In the genomic region with DNA sequence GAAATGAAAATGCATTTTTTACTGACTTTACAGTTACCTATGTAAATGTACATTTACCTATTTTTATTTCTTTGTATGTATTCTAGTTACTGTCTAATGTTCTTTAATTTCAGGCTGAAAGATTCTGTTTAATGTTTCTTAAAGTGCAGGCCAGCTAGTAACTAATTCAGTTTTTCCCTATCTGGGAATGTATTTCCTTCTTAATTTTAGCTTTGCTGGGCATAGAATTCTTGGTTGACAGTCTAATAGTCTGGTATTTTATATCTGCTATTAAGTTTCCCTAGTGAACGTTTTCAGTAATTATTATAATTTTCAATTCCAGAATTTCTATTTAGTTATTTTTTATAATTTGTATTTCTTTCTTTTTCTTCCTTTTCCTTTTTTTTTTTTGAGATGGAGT, we compare ENCODE assay signal across 1 cellular context.
TF ChIP-seq lines count a peak whose summit lies in the region.

No MANE protein-coding gene starts in this region.

TF ChIP-seq in HepG2, 621 proteins besides CTCF, POLR2A, EP300 and RAD21:
- TF ChIP-seq, protein P1, sequence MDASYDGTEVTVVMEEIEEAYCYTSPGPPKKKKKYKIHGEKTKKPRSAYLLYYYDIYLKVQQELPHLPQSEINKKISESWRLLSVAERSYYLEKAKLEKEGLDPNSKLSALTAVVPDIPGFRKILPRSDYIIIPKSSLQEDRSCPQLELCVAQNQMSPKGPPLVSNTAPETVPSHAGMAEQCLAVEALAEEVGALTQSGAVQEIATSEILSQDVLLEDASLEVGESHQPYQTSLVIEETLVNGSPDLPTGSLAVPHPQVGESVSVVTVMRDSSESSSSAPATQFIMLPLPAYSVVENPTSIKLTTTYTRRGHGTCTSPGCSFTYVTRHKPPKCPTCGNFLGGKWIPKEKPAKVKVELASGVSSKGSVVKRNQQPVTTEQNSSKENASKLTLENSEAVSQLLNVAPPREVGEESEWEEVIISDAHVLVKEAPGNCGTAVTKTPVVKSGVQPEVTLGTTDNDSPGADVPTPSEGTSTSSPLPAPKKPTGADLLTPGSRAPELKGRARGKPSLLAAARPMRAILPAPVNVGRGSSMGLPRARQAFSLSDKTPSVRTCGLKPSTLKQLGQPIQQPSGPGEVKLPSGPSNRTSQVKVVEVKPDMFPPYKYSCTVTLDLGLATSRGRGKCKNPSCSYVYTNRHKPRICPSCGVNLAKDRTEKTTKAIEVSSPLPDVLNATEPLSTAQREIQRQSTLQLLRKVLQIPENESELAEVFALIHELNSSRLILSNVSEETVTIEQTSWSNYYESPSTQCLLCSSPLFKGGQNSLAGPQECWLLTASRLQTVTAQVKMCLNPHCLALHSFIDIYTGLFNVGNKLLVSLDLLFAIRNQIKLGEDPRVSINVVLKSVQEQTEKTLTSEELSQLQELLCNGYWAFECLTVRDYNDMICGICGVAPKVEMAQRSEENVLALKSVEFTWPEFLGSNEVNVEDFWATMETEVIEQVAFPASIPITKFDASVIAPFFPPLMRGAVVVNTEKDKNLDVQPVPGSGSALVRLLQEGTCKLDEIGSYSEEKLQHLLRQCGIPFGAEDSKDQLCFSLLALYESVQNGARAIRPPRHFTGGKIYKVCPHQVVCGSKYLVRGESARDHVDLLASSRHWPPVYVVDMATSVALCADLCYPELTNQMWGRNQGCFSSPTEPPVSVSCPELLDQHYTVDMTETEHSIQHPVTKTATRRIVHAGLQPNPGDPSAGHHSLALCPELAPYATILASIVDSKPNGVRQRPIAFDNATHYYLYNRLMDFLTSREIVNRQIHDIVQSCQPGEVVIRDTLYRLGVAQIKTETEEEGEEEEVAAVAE (CRISPR knock-in tag; IDR thresholded peaks at IDR 0.05; ENCODE audit: borderline replicate concordance): no peak
- TF ChIP-seq, protein P2, sequence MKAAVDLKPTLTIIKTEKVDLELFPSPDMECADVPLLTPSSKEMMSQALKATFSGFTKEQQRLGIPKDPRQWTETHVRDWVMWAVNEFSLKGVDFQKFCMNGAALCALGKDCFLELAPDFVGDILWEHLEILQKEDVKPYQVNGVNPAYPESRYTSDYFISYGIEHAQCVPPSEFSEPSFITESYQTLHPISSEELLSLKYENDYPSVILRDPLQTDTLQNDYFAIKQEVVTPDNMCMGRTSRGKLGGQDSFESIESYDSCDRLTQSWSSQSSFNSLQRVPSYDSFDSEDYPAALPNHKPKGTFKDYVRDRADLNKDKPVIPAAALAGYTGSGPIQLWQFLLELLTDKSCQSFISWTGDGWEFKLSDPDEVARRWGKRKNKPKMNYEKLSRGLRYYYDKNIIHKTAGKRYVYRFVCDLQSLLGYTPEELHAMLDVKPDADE (CRISPR knock-in tag; IDR thresholded peaks at IDR 0.05): no peak
- TF ChIP-seq TOPORS (CRISPR knock-in tag; IDR thresholded peaks at IDR 0.05): no peak
- TF ChIP-seq ZNF136 (CRISPR knock-in tag; IDR thresholded peaks at IDR 0.05; ENCODE audit: low read depth): peak; percentile 49; the same call in 1 of the 2 replicates
